In the genomic region with DNA sequence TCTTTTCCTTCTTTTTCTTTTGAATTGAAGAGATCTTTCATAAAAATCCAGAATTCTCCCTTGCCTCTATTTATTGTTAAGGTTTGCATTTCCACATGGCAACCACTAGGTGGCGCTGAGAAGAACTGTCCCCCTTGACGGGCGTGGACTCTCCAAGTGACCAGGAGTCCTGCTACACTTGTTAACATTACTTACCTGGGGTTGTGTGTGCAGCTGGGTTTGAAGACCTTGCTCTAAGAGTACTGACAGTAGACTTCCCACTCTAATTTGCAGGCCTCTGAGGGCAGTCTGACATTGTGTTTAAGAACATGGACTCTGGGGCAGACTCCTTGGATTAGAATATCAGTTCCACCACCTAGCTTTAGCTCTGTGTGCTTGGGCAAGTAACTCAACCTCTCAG, we compare ENCODE assay signal across 8 cellular contexts. TPM values are rescaled to one million over a fixed set of nuclear protein-coding genes. Genes with fewer than 3 reads are reported as not detected.
DNase-seq lines count a peak whose midpoint lies in the region; ATAC-seq, FAIRE-seq and TF ChIP-seq lines count a peak whose summit lies in the region.

No MANE protein-coding gene starts in this region.

- H2AFZ ChIP-seq in H9 (ENCODE audit: low read length): no peak overlapping the region

- no peak overlapping the region for H2AK5ac ChIP-seq in H9 (ENCODE audit: insufficient read length, low read length)

- H2BK120ac ChIP-seq in H9 (ENCODE audit: low read depth, low read length, poor library complexity, severe bottlenecking): no peak overlapping the region

- no peak overlapping the region for H3K4me2 ChIP-seq in H9 (ENCODE audit: insufficient read depth, insufficient read length, low read length)

- no peak overlapping the region for H3K4me3 ChIP-seq in kidney (ENCODE audit: low read length in 2 of 2)

- no peak overlapping the region for H2BK20ac ChIP-seq in H9 (ENCODE audit: low read depth, low read length, poor library complexity, severe bottlenecking)

- H3K18ac ChIP-seq in H9 (ENCODE audit: insufficient read length, low read depth, low read length): no peak overlapping the region

- H4K5ac ChIP-seq in H9 (ENCODE audit: insufficient read length, low read depth, low read length): no peak overlapping the region

- no peak for ATAC-seq in HG03521 (IDR thresholded peaks at IDR 0.05; ENCODE audit: unreplicated experiment)

- no peak overlapping the region for H3K27ac ChIP-seq in H9 (ENCODE audit: insufficient read length, low read depth, low read length)
- no peak overlapping the region for H3K27ac ChIP-seq in kidney (ENCODE audit: low read depth in 2 of 2, low read length in 2 of 2)

- no peaks in the 10 kb centered on the region for H3K79me1 ChIP-seq in H9 (ENCODE audit: insufficient read depth, low read depth, low read length, poor library complexity, severe bottlenecking)

- H3T11ph ChIP-seq in H9 (ENCODE audit: low read length): no peak overlapping the region

- H3K9ac ChIP-seq in H9 (ENCODE audit: extremely low read depth, insufficient read length, low read length) (no peak overlapping the region), kidney (ENCODE audit: low read length in 2 of 2) (no peak overlapping the region)

- H3K9me3 Mint-ChIP-seq in H9: no peaks in the 10 kb centered on the region
- H3K9me3 Mint-ChIP-seq in activated naive CD4-positive, alpha-beta T cell treated with anti-CD3 and anti-CD28 coated beads, Interleukin-2, amount 50 U/mL, for 24 hours: no peaks in the 10 kb centered on the region

- no peak overlapping the region for H3K56ac ChIP-seq in H9 (ENCODE audit: insufficient read length, low read depth, low read length)

- H3K27ac Mint-ChIP-seq in H9: no peak overlapping the region
- peak overlapping the region; percentile 33 for H3K27ac Mint-ChIP-seq in activated naive CD4-positive, alpha-beta T cell treated with anti-CD3 and anti-CD28 coated beads, Interleukin-2, amount 50 U/mL, for 24 hours

- no peaks in the 10 kb centered on the region for H3K79me2 ChIP-seq in H9 (ENCODE audit: insufficient read depth, low read length)

- H4K20me1 ChIP-seq in H9 (ENCODE audit: control insufficient read depth, insufficient read depth, insufficient read length): no peaks in the 10 kb centered on the region

- H3K4me1 Mint-ChIP-seq in H9: peaks cover 25 to 30% of the 10 kb centered on the region in 2 experiments
- H3K4me1 Mint-ChIP-seq in activated naive CD4-positive, alpha-beta T cell treated with anti-CD3 and anti-CD28 coated beads, Interleukin-2, amount 50 U/mL, for 24 hours: peaks cover 80% of the 10 kb centered on the region

- DNase-seq in EL: peak; percentile 18
- DNase-seq in H9: peak; percentile 45
- peak; percentile 29 for DNase-seq in RCC 7860 (ENCODE audit: low spot score)
- peak; percentile 43 for DNase-seq in kidney
- peak; percentile 2 to 4 for DNase-seq in stimulated activated CD8-positive, alpha-beta memory T cell treated with anti-CD3 and anti-CD28 coated beads, Interleukin-7, amount 100 ng/mL, for 4 hours (ENCODE audit: low read depth in 2 of 2)
- no peak for DNase-seq in cerebellar cortex (ENCODE audit: low spot score)

- H3K27me3 Mint-ChIP-seq in H9 (ENCODE audit: low read depth): peaks cover 2% of the 10 kb centered on the region; the same call in 1 of the 2 replicates
- no peaks in the 10 kb centered on the region for H3K27me3 Mint-ChIP-seq in activated naive CD4-positive, alpha-beta T cell treated with anti-CD3 and anti-CD28 coated beads, Interleukin-2, amount 50 U/mL, for 24 hours

- H3K23me2 ChIP-seq in H9 (ENCODE audit: insufficient read length, low read depth, low read length, poor library complexity, severe bottlenecking): no peaks in the 10 kb centered on the region

- H4K91ac ChIP-seq in H9 (ENCODE audit: insufficient read length, low read depth, low read length): no peak overlapping the region

- H3K36me3 ChIP-seq in kidney (ENCODE audit: control insufficient read depth in 1 of 2, insufficient read depth in 2 of 2, low read length in 2 of 2): peaks cover under 1 to 2% of the 10 kb centered on the region in 2 donors

- no peaks in the 10 kb centered on the region for H3K36me3 Mint-ChIP-seq in H9 (ENCODE audit: insufficient read depth in 1 of 3, low read depth in 3 of 3)
- H3K36me3 Mint-ChIP-seq in activated naive CD4-positive, alpha-beta T cell treated with anti-CD3 and anti-CD28 coated beads, Interleukin-2, amount 50 U/mL, for 24 hours: peaks cover 2% of the 10 kb centered on the region

- no peak overlapping the region for H3K4me3 Mint-ChIP-seq in H9
- H3K4me3 Mint-ChIP-seq in activated naive CD4-positive, alpha-beta T cell treated with anti-CD3 and anti-CD28 coated beads, Interleukin-2, amount 50 U/mL, for 24 hours: no peak overlapping the region

- FAIRE-seq in RCC 7860 (lab: Jason Lieb, UNC) (no peak), kidney (lab: Jason Lieb, UNC) (peak; percentile 25)

- H3K4me1 ChIP-seq in H9 (ENCODE audit: insufficient read depth, low read length) (peaks cover 11% of the 10 kb centered on the region; the same call in 1 of the 2 replicates), kidney (ENCODE audit: control insufficient read depth in 1 of 2, insufficient read depth in 1 of 2, low read depth in 1 of 2, low read length in 2 of 2) (peaks cover 0 to 6% of the 10 kb centered on the region in 2 donors)

- H2BK15ac ChIP-seq in H9 (ENCODE audit: low read depth, low read length): no peak overlapping the region

- H3K27me3 ChIP-seq in H9 (ENCODE audit: insufficient read depth, low read length): no peaks in the 10 kb centered on the region

- no peak overlapping the region for H3K23ac ChIP-seq in H9 (ENCODE audit: insufficient read length, low read depth, low read length)

- no peak overlapping the region for H4K8ac ChIP-seq in H9 (replicated peaks; ENCODE audit: insufficient read length, low read depth, low read length)

- TF ChIP-seq CTCF in H9 (conservative IDR thresholded peaks at IDR 0.05): peak; percentile 89
- TF ChIP-seq CTCF in kidney (IDR thresholded peaks at IDR 0.05; ENCODE audit: borderline replicate concordance, extremely low read depth, insufficient read depth): peak; percentile 83

- no peak overlapping the region for H3K14ac ChIP-seq in H9 (ENCODE audit: insufficient read depth, low read length)

- H3K9me3 ChIP-seq in H9 (ENCODE audit: control insufficient read depth, low read depth, low read length) (no peaks in the 10 kb centered on the region), kidney (ENCODE audit: control insufficient read depth in 1 of 2, low read length in 2 of 2) (no peaks in the 10 kb centered on the region)

- H3K4ac ChIP-seq in H9 (ENCODE audit: low read depth, low read length): no peak overlapping the region

- no peak overlapping the region for H2BK12ac ChIP-seq in H9 (ENCODE audit: insufficient read length, low read depth, low read length)

- H2BK5ac ChIP-seq in H9 (ENCODE audit: insufficient read length, low read length): no peak overlapping the region

- intact Hi-C loops in kidney (cut with DNase I): no loop called here

- no CpG with 5 or more reads among the region's 3 CpGs for WGBS in H9 (ENCODE audit: extremely low coverage, insufficient read length, low lambda C conversion rate)

RNA-seq across cellular contexts. Expression of a gene that starts 52.8 kb away (rescaled TPM):
- total RNA-seq in H9 (2021) (0.48 and 0.53 TPM in 2 replicates), kidney (15.2 TPM)
- polyA plus RNA-seq in kidney (ENCODE audit: insufficient read depth, low read depth, low replicate concordance): 2.2 TPM

Comparison
In these comparisons a context has a peak if more than half of its experiments do, and no peak if none do; other contexts are left out.
1. RNA of a gene that starts 52.8 kb away (total RNA-seq): 15.2 TPM in kidney (single experiment); 0.48 to 0.53 TPM in H9; every median in the first group is over 10 times any median in the second.